Comparison of ENCODE assay signal across 1 cellular context in the genomic region with DNA sequence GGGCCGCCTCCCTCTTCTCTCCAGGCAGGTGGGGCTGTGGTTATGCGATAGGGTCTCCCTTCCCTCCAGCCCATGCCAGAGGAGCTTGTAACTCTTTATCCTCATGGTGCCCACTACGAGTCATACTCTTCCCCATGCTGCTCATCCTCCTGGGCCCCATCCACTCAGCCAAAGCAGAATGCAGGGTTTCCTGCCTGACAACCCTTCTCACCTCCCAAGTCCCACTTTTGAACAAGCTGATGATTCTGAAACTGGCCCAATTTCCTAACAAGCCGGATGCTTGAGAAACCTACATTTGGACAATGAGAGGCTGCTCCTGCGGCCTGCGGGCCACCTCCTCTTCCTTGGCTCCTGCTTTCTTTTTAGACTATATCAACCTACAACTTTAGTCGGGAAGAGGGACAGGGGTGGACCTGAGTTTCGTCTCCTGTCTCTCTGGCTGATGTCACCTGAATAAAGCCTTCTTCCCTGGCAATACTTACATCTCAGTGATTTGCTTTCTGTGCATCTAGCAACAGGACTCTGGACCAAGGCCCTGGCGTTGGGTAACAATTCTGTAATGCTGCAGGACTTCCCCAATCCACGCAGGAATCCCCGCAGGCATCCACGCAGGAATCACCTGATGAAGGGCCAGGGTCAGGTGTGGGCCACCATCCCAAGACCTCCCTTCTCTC.
TF ChIP-seq lines count a peak whose summit lies in the region.

No MANE protein-coding gene starts in this region.

TF ChIP-seq in GM12878, 131 proteins besides CTCF, POLR2A, EP300 and RAD21:
- no peak for TF ChIP-seq TBL1XR1 (IDR thresholded peaks at IDR 0.05; ENCODE audit: low read depth, low read length)
- TF ChIP-seq, protein P1, sequence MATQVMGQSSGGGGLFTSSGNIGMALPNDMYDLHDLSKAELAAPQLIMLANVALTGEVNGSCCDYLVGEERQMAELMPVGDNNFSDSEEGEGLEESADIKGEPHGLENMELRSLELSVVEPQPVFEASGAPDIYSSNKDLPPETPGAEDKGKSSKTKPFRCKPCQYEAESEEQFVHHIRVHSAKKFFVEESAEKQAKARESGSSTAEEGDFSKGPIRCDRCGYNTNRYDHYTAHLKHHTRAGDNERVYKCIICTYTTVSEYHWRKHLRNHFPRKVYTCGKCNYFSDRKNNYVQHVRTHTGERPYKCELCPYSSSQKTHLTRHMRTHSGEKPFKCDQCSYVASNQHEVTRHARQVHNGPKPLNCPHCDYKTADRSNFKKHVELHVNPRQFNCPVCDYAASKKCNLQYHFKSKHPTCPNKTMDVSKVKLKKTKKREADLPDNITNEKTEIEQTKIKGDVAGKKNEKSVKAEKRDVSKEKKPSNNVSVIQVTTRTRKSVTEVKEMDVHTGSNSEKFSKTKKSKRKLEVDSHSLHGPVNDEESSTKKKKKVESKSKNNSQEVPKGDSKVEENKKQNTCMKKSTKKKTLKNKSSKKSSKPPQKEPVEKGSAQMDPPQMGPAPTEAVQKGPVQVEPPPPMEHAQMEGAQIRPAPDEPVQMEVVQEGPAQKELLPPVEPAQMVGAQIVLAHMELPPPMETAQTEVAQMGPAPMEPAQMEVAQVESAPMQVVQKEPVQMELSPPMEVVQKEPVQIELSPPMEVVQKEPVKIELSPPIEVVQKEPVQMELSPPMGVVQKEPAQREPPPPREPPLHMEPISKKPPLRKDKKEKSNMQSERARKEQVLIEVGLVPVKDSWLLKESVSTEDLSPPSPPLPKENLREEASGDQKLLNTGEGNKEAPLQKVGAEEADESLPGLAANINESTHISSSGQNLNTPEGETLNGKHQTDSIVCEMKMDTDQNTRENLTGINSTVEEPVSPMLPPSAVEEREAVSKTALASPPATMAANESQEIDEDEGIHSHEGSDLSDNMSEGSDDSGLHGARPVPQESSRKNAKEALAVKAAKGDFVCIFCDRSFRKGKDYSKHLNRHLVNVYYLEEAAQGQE (IDR thresholded peaks at IDR 0.05; ENCODE audit: low read depth, low read length): no peak
- no peak for TF ChIP-seq SIX5 (IDR thresholded peaks at IDR 0.05; ENCODE audit: low read depth, low read length, severe bottlenecking)
- no peak for TF ChIP-seq NR2C1 (IDR thresholded peaks at IDR 0.05)
- TF ChIP-seq HDGF (IDR thresholded peaks at IDR 0.05): no peak
- no peak for TF ChIP-seq STAT1 (conservative IDR thresholded peaks at IDR 0.05)
- no peak for TF ChIP-seq ZNF274 (IDR thresholded peaks at IDR 0.05; ENCODE audit: insufficient read depth, insufficient read length)
- no peak for TF ChIP-seq PAX8 (IDR thresholded peaks at IDR 0.05)
- TF ChIP-seq, protein P2, sequence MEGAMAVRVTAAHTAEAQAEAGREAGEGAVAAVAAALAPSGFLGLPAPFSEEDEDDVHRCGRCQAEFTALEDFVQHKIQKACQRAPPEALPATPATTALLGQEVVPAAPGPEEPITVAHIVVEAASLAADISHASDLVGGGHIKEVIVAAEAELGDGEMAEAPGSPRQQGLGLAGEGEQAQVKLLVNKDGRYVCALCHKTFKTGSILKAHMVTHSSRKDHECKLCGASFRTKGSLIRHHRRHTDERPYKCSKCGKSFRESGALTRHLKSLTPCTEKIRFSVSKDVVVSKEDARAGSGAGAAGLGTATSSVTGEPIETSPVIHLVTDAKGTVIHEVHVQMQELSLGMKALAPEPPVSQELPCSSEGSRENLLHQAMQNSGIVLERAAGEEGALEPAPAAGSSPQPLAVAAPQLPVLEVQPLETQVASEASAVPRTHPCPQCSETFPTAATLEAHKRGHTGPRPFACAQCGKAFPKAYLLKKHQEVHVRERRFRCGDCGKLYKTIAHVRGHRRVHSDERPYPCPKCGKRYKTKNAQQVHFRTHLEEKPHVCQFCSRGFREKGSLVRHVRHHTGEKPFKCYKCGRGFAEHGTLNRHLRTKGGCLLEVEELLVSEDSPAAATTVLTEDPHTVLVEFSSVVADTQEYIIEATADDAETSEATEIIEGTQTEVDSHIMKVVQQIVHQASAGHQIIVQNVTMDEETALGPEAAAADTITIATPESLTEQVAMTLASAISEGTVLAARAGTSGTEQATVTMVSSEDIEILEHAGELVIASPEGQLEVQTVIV (IDR thresholded peaks at IDR 0.05; ENCODE audit: borderline replicate concordance, partially characterized antibody): no peak
- no peak for TF ChIP-seq BRCA1 (IDR thresholded peaks at IDR 0.05; ENCODE audit: low read depth, low read length)
- no peak for TF ChIP-seq IKZF1 (conservative IDR thresholded peaks at IDR 0.05)
- TF ChIP-seq CEBPB (IDR thresholded peaks at IDR 0.05; ENCODE audit: borderline replicate concordance in 1 of 2, low read depth in 2 of 2, low read length in 2 of 2): no peak
